ENCODE assay signal across 22 cellular contexts in genomic region chr3:164883161-164883560, GRCh38.
"Had no signal": no experiment of that assay in that cellular context is flagged by ENCODE, and none has a peak within 500 bp of the region (broad histone marks: within the 10 kb centered on the region; RNA-seq: fewer than 3 reads in every experiment).

No MANE protein-coding gene starts in this region.

- H3K4me2 ChIP-seq: KMS-11 had no signal

- H3K27ac ChIP-seq: HL-60, KMS-11, RWPE1 had no signal

- H3K4me3 ChIP-seq: K562 had no signal

- ATAC-seq: K562, Panc1, SK-N-SH treated with all-trans-retinoic acid at 6 μM for 48 hours had no signal

- DNase-seq: Kasumi-1, MM.1S, NCI-H1048, NCI-H1105, NCI-H1417, NCI-H1436 treated with DMSO at 0.1 percent for 48 hours, NCI-H1694 treated with DMSO at 0.1 percent for 48 hours, NCI-H1930, NCI-H2081, NCI-H2107, NCI-H345, NCI-H446 treated with DMSO at 0.1 percent for 48 hours, NCI-H510A treated with DMSO at 0.1 percent for 48 hours, NCI-H69, NCI-H774, SHP77 had no signal

- H3K9ac ChIP-seq: KMS-11 had no signal
